Comparison of ENCODE assay signal across 13 cellular contexts in genomic region chr16:669666-670065, GRCh38. TPM values are rescaled to one million over a fixed set of nuclear protein-coding genes. Genes with fewer than 3 reads are reported as not detected.
DNase-seq lines count a peak whose midpoint lies in the region; ATAC-seq and TF ChIP-seq lines count a peak whose summit lies in the region.
"Had no signal": no experiment of that assay in that cellular context is flagged by ENCODE, and none has a peak within 500 bp of the region (broad histone marks: within the 10 kb centered on the region; RNA-seq: fewer than 3 reads in every experiment).

No MANE protein-coding gene starts in this region.

- DNase-seq in activated T-cell treated with anti-CD3 and anti-CD28 coated beads, Interleukin-2, amount 50 U/mL, for 4 hours, result no peak
- no peak for DNase-seq in activated T-cell treated with anti-CD3 and anti-CD28 coated beads, Interleukin-2, amount 50 U/mL, for 48 hours
- no peak for DNase-seq in NT2/D1 (ENCODE audit: low read depth, low spot score)
- DNase-seq in brain microvascular endothelial cell, result no peak
- DNase-seq in NCI-H1694 (lab: John Stamatoyannopoulos, UW), result no peak
- no peak for DNase-seq in foreskin melanocyte
- DNase-seq: GF-D8, NCI-H1092, NCI-H774 had no signal

- no peak overlapping the region for H3K27ac ChIP-seq in brain microvascular endothelial cell

- peaks cover 6% of the 10 kb centered on the region for H3K36me3 Mint-ChIP-seq in activated T-cell treated with anti-CD3 and anti-CD28 coated beads, Interleukin-2, amount 50 U/mL, for 4 hours (ENCODE audit: insufficient read depth)

- TF ChIP-seq CTCF in brain microvascular endothelial cell (IDR thresholded peaks at IDR 0.05; ENCODE audit: low read depth, low read length, missing control alignments), result no peak

- peaks cover under 1% of the 10 kb centered on the region for H3K27me3 Mint-ChIP-seq in activated T-cell treated with anti-CD3 and anti-CD28 coated beads, Interleukin-2, amount 50 U/mL, for 4 hours (ENCODE audit: low read depth)

- peak overlapping the region; percentile 98 for H3K4me2 ChIP-seq in skeletal muscle satellite cell (ENCODE audit: low read length)

- peak overlapping the region; percentile 80 for H3K4me3 Mint-ChIP-seq in activated T-cell treated with anti-CD3 and anti-CD28 coated beads, Interleukin-2, amount 50 U/mL, for 4 hours

- H3K4me3 ChIP-seq in NT2/D1 (ENCODE audit: insufficient read length, low read depth), result no peak overlapping the region
- H3K4me3 ChIP-seq in brain microvascular endothelial cell (ENCODE audit: low read depth, low read length), result peak overlapping the region; percentile 85
- peak overlapping the region; percentile 95 for H3K4me3 ChIP-seq in skeletal muscle satellite cell (ENCODE audit: low read length)

- H3K9ac ChIP-seq in NT2/D1 (ENCODE audit: insufficient read length, low read depth) (peak overlapping the region; percentile 98), skeletal muscle satellite cell (ENCODE audit: low read depth, low read length) (peak overlapping the region; percentile 97)

- H3K9me3 ChIP-seq in NT2/D1 (ENCODE audit: insufficient read depth, low read length), result no peaks in the 10 kb centered on the region
- H3K9me3 ChIP-seq in skeletal muscle satellite cell (replicated peaks; ENCODE audit: low read length), result no peaks in the 10 kb centered on the region
- H3K9me3 ChIP-seq: right atrium auricular region, tibial nerve had no signal

- peaks cover 7% of the 10 kb centered on the region for H3K4me1 Mint-ChIP-seq in activated T-cell treated with anti-CD3 and anti-CD28 coated beads, Interleukin-2, amount 50 U/mL, for 4 hours (ENCODE audit: low read depth)

- H3K27me3 ChIP-seq in NT2/D1 (ENCODE audit: insufficient read depth, insufficient read length), result no peaks in the 10 kb centered on the region
- no peaks in the 10 kb centered on the region for H3K27me3 ChIP-seq in brain microvascular endothelial cell (replicated peaks)
- no peaks in the 10 kb centered on the region for H3K27me3 ChIP-seq in skeletal muscle satellite cell (ENCODE audit: control insufficient read depth, insufficient read depth, low read length)
- H3K27me3 ChIP-seq: right atrium auricular region, tibial nerve had no signal

- H3K36me3 ChIP-seq in NT2/D1 (ENCODE audit: insufficient read depth, insufficient read length, low read length) (peaks cover 79% of the 10 kb centered on the region), brain microvascular endothelial cell (replicated peaks) (peaks cover 50% of the 10 kb centered on the region), skeletal muscle satellite cell (ENCODE audit: insufficient read depth, low read length) (peaks cover 41% of the 10 kb centered on the region)

- ATAC-seq in activated T-cell treated with anti-CD3 and anti-CD28 coated beads, Interleukin-2, amount 50 U/mL, for 4 hours, result no peak
- ATAC-seq in HG03432 (IDR thresholded peaks at IDR 0.05; ENCODE audit: unreplicated experiment), result no peak

- peaks cover 24% of the 10 kb centered on the region for H3K4me1 ChIP-seq in NT2/D1 (ENCODE audit: insufficient read depth, insufficient read length)
- H3K4me1 ChIP-seq in skeletal muscle satellite cell (ENCODE audit: control insufficient read depth, insufficient read depth, low read length), result peaks cover 11% of the 10 kb centered on the region

- no peaks in the 10 kb centered on the region for H3K9me3 Mint-ChIP-seq in activated T-cell treated with anti-CD3 and anti-CD28 coated beads, Interleukin-2, amount 50 U/mL, for 4 hours

- in situ Hi-C loops in brain microvascular endothelial cell (cut with HindIII; ENCODE audit: low pct_ligation_motif_present, low sequenced_read_pairs), result no loop called here

RNA-seq across cellular contexts. Expression of gene RHOT2, which starts 1.7 kb away (rescaled TPM):
- total RNA-seq in activated T-cell treated with anti-CD3 and anti-CD28 coated beads, Interleukin-2, amount 50 U/mL, for 4 hours, result 100 to 1,000 TPM; 212 to 215 (median 212) TPM
- total RNA-seq in skeletal muscle satellite cell (2012; rRNA removed), result 45.4 and 53.1 TPM in 2 replicates

RNA-seq across cellular contexts. Expression of gene RHBDL1, which starts 5.8 kb away (rescaled TPM):
- under 1 TPM; 0.52 to 0.71 (median 0.53) TPM for total RNA-seq in activated T-cell treated with anti-CD3 and anti-CD28 coated beads, Interleukin-2, amount 50 U/mL, for 4 hours
- total RNA-seq in skeletal muscle satellite cell (2012; rRNA removed), result 1.3 and 1.7 TPM in 2 replicates

RNA-seq across cellular contexts. Expression of gene STUB1, which starts 10.5 kb away (rescaled TPM):
- 100 to 1,000 TPM; 117 to 136 (median 127) TPM for total RNA-seq in activated T-cell treated with anti-CD3 and anti-CD28 coated beads, Interleukin-2, amount 50 U/mL, for 4 hours
- 174 and 208 TPM in 2 replicates for total RNA-seq in skeletal muscle satellite cell (2012; rRNA removed)

RNA-seq across cellular contexts. Expression of gene JMJD8, which starts 14.5 kb away (rescaled TPM):
- 10 to 100 TPM; 77.0 to 90.4 (median 88.7) TPM for total RNA-seq in activated T-cell treated with anti-CD3 and anti-CD28 coated beads, Interleukin-2, amount 50 U/mL, for 4 hours
- total RNA-seq in skeletal muscle satellite cell (2012; rRNA removed), result 13.2 and 30.6 TPM in 2 replicates

RNA-seq across cellular contexts. Expression of gene WDR90, which starts 20.5 kb away (rescaled TPM):
- 100 to 1,000 TPM in 1 of 3 donors, 10 to 100 TPM in 2; 81.0 to 104 (median 87.8) TPM for total RNA-seq in activated T-cell treated with anti-CD3 and anti-CD28 coated beads, Interleukin-2, amount 50 U/mL, for 4 hours
- 12.4 and 19.9 TPM in 2 replicates for total RNA-seq in skeletal muscle satellite cell (2012; rRNA removed)
